ENCODE assay signal across 20 cellular contexts in the genomic region with DNA sequence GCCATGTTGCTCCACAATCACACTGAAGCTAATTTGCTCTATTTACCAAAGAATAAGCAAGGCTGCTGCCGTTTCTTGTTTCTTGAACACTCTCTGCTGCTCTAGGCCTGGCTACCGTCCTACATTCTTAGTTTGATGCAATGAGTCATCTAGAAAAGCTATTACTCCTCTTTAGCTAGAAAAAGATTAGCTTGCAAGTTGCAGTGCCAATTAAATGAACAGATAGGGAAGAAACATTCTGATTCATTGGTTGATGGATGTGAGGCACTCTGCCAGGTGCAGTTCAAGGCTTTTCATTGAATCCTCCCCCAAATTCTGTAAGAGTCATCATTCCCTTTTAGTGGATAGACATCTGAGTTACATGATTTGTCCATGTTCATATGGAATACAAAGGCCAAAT.
DNase-seq lines count a peak whose midpoint lies in the region; ATAC-seq and TF ChIP-seq lines count a peak whose summit lies in the region.
"Had no signal": no experiment of that assay in that cellular context is flagged by ENCODE, and none has a peak within 500 bp of the region (broad histone marks: within the 10 kb centered on the region; RNA-seq: fewer than 3 reads in every experiment).

No MANE protein-coding gene starts in this region.

- H3K27me3 ChIP-seq in ACC112 (ENCODE audit: insufficient read depth, low read length) (no peaks in the 10 kb centered on the region), WERI-Rb-1 (ENCODE audit: insufficient read depth, low read depth, severe bottlenecking) (no peaks in the 10 kb centered on the region)
- H3K27me3 ChIP-seq: breast epithelium, pancreas, upper lobe of right lung had no signal

- H3K4me3 ChIP-seq in ACC112 (ENCODE audit: low read depth, low read length) (no peak overlapping the region; the same call in 1 of the 2 replicates), choroid plexus epithelial cell (ENCODE audit: low read depth, low read length) (no peak overlapping the region), WERI-Rb-1 (ENCODE audit: low read depth, low read length) (no peak overlapping the region)
- H3K4me3 ChIP-seq: A549, breast epithelium, K562, pancreas, upper lobe of right lung had no signal

- no peaks in the 10 kb centered on the region for H3K36me3 ChIP-seq in ACC112 (ENCODE audit: insufficient read depth, low read length)
- no peaks in the 10 kb centered on the region for H3K36me3 ChIP-seq in WERI-Rb-1
- H3K36me3 ChIP-seq: breast epithelium, pancreas, upper lobe of right lung had no signal

- no peaks in the 10 kb centered on the region for H3K9me3 ChIP-seq in WERI-Rb-1 (ENCODE audit: severe bottlenecking)
- H3K9me3 ChIP-seq: A549, breast epithelium, pancreas, upper lobe of right lung had no signal

- no peaks in the 10 kb centered on the region for H3K79me2 ChIP-seq in ACC112 (ENCODE audit: control insufficient read depth, insufficient read depth, low read length, unreplicated experiment)

- DNase-seq in M059J (ENCODE audit: low read depth) (peak; percentile 9), choroid plexus epithelial cell (ENCODE audit: low read depth) (peak; percentile 67), kidney glomerular epithelial cell (lab: John Stamatoyannopoulos, UW) (peak; percentile 51), GM19238 (ENCODE audit: insufficient read length, low spot score) (no peak), WERI-Rb-1 (no peak)
- DNase-seq in stimulated activated CD4-positive, alpha-beta T cell treated with anti-CD3 and anti-CD28 coated beads, Interleukin-4, amount 100 ng/mL, for 24 hours = no peak
- DNase-seq: activated CD4-positive, alpha-beta T cell treated with anti-CD3 and anti-CD28 coated beads, Interleukin-2, amount 10 ng/mL, durations not matched to agents 7 days and 5 days; activated CD8-positive, alpha-beta memory T cell treated with anti-CD3 and anti-CD28 coated beads, Interleukin-2, amount 50 U/mL, for 4 hours; hippocampal formation; natural killer cell; NCI-H187 treated with DMSO at 0.1 percent for 48 hours; pancreas; stimulated activated naive CD8-positive, alpha-beta T cell treated with anti-CD3 and anti-CD28 coated beads, Interleukin-15, amount 100 ng/mL, for 72 hours; SW 1271; upper lobe of right lung had no signal

- no peak for ATAC-seq in GM21367 (IDR thresholded peaks at IDR 0.05; ENCODE audit: unreplicated experiment)
- ATAC-seq: A549; K562; natural killer cell; pancreas; stimulated activated naive CD8-positive, alpha-beta T cell treated with anti-CD3 and anti-CD28 coated beads, Interleukin-15, amount 100 ng/mL, for 72 hours; upper lobe of right lung had no signal

- H3K27ac ChIP-seq in ACC112 (ENCODE audit: low read depth, low read length) (0 out of 2 replicates have a peak overlapping the region, but pooled peaks have one; percentile 2), WERI-Rb-1 (no peak overlapping the region)
- H3K27ac ChIP-seq: A549, breast epithelium, pancreas, upper lobe of right lung had no signal

- no peak overlapping the region for H2AFZ ChIP-seq in ACC112 (ENCODE audit: low read length, unreplicated experiment)

- peaks cover 17% of the 10 kb centered on the region for H3K4me1 ChIP-seq in ACC112 (ENCODE audit: control insufficient read depth, insufficient read depth, low read length, unreplicated experiment)
- H3K4me1 ChIP-seq: A549, breast epithelium, pancreas, upper lobe of right lung had no signal

- TF ChIP-seq CTCF in choroid plexus epithelial cell (conservative IDR thresholded peaks at IDR 0.05; ENCODE audit: low read depth, low read length) (no peak), WERI-Rb-1 (IDR thresholded peaks at IDR 0.05; ENCODE audit: low read depth, low read length) (no peak)

Comparison
In these comparisons a context has a peak if more than half of its experiments do, and no peak if none do; other contexts are left out.
1. DNase-seq: peak in M059J (single experiment), choroid plexus epithelial cell (single experiment) and kidney glomerular epithelial cell (single experiment); none in GM19238 (single experiment), WERI-Rb-1 (single experiment) and stimulated activated CD4-positive, alpha-beta T cell treated with anti-CD3 and anti-CD28 coated beads, Interleukin-4, amount 100 ng/mL, for 24 hours (single experiment).